In genomic region chr5:143396353-143396940, GRCh38 we compare ENCODE assay signal across 8 cellular contexts. TPM values are rescaled to one million over a fixed set of nuclear protein-coding genes. Genes with fewer than 3 reads are reported as not detected.
A peak's percentile ranks its signal among the peaks of the same experiment; 100 is the strongest.
DNase-seq lines count a peak whose midpoint lies in the region; ATAC-seq and TF ChIP-seq lines count a peak whose summit lies in the region.

No MANE protein-coding gene starts in this region.

- CTCF ChIA-PET in activated CD4-positive, alpha-beta T cell treated with anti-CD3 and anti-CD28 coated beads, Interleukin-2, amount 10 ng/mL, durations not matched to agents 7 days and 5 days (lab: Charles Lee): no interaction called here

- no peaks in the 10 kb centered on the region for H3K9me3 Mint-ChIP-seq in activated CD4-positive, alpha-beta T cell treated with anti-CD3 and anti-CD28 coated beads, Interleukin-2, amount 10 ng/mL, durations not matched to agents 7 days and 5 days
- no peaks in the 10 kb centered on the region for H3K9me3 Mint-ChIP-seq in stimulated activated naive CD8-positive, alpha-beta T cell treated with anti-CD3 and anti-CD28 coated beads, Interleukin-15, amount 100 ng/mL, for 72 hours

- peak overlapping the region; percentile 78 for H3K4me3 ChIP-seq in epithelial cell of proximal tubule (ENCODE audit: low read depth, low read length)

- H3K4me3 Mint-ChIP-seq in activated CD4-positive, alpha-beta T cell treated with anti-CD3 and anti-CD28 coated beads, Interleukin-2, amount 10 ng/mL, durations not matched to agents 7 days and 5 days: peak overlapping the region; percentile 17
- H3K4me3 Mint-ChIP-seq in stimulated activated naive CD8-positive, alpha-beta T cell treated with anti-CD3 and anti-CD28 coated beads, Interleukin-15, amount 100 ng/mL, for 72 hours: peak overlapping the region; percentile 83 to 90

- no peak for DNase-seq in activated CD4-positive, alpha-beta T cell treated with anti-CD3 and anti-CD28 coated beads, Interleukin-2, amount 10 ng/mL, durations not matched to agents 7 days and 5 days
- no peak for DNase-seq in activated CD4-positive, alpha-beta T cell treated with anti-CD3 and anti-CD28 coated beads, Interleukin-2, amount 50 U/mL, for 1 hour
- DNase-seq in OCI-M1 (lab: John Stamatoyannopoulos, UW): peak; percentile 21
- DNase-seq in epithelial cell of proximal tubule (ENCODE audit: low read depth): no peak
- no peak for DNase-seq in stimulated activated naive CD8-positive, alpha-beta T cell treated with anti-CD3 and anti-CD28 coated beads, Interleukin-15, amount 100 ng/mL, for 72 hours
- DNase-seq in AG08396 (ENCODE audit: low spot score): no peak
- DNase-seq in NCI-H1417 treated with DMSO at 0.1 percent for 48 hours (lab: John Stamatoyannopoulos, UW): no peak

- TF ChIP-seq CTCF in epithelial cell of proximal tubule (conservative IDR thresholded peaks at IDR 0.05; ENCODE audit: low read depth, low read length): no peak

- no peaks in the 10 kb centered on the region for H3K27me3 Mint-ChIP-seq in activated CD4-positive, alpha-beta T cell treated with anti-CD3 and anti-CD28 coated beads, Interleukin-2, amount 10 ng/mL, durations not matched to agents 7 days and 5 days
- no peaks in the 10 kb centered on the region for H3K27me3 Mint-ChIP-seq in stimulated activated naive CD8-positive, alpha-beta T cell treated with anti-CD3 and anti-CD28 coated beads, Interleukin-15, amount 100 ng/mL, for 72 hours

- peaks cover 68% of the 10 kb centered on the region for H3K4me1 Mint-ChIP-seq in activated CD4-positive, alpha-beta T cell treated with anti-CD3 and anti-CD28 coated beads, Interleukin-2, amount 10 ng/mL, durations not matched to agents 7 days and 5 days
- H3K4me1 Mint-ChIP-seq in stimulated activated naive CD8-positive, alpha-beta T cell treated with anti-CD3 and anti-CD28 coated beads, Interleukin-15, amount 100 ng/mL, for 72 hours: peaks cover 58% of the 10 kb centered on the region

- no peak for ATAC-seq in stimulated activated naive CD8-positive, alpha-beta T cell treated with anti-CD3 and anti-CD28 coated beads, Interleukin-15, amount 100 ng/mL, for 72 hours
- ATAC-seq in GM19328 (IDR thresholded peaks at IDR 0.05; ENCODE audit: unreplicated experiment): no peak

- peaks cover 45% of the 10 kb centered on the region for H3K36me3 Mint-ChIP-seq in activated CD4-positive, alpha-beta T cell treated with anti-CD3 and anti-CD28 coated beads, Interleukin-2, amount 10 ng/mL, durations not matched to agents 7 days and 5 days (ENCODE audit: low read depth)

- H3K27ac Mint-ChIP-seq in activated CD4-positive, alpha-beta T cell treated with anti-CD3 and anti-CD28 coated beads, Interleukin-2, amount 10 ng/mL, durations not matched to agents 7 days and 5 days: no peak overlapping the region
- H3K27ac Mint-ChIP-seq in stimulated activated naive CD8-positive, alpha-beta T cell treated with anti-CD3 and anti-CD28 coated beads, Interleukin-15, amount 100 ng/mL, for 72 hours: peak overlapping the region in 1 of 2 donors; percentile 20

- POLR2A ChIA-PET in activated CD4-positive, alpha-beta T cell treated with anti-CD3 and anti-CD28 coated beads, Interleukin-2, amount 10 ng/mL, durations not matched to agents 7 days and 5 days (lab: Charles Lee): no interaction called here

RNA-seq across cellular contexts. Expression of gene NR3C1, which starts 7.0 kb away (rescaled TPM):
- total RNA-seq in activated CD4-positive, alpha-beta T cell treated with anti-CD3 and anti-CD28 coated beads, Interleukin-2, amount 10 ng/mL, durations not matched to agents 7 days and 5 days: 10 to 100 TPM; 62.7 to 73.1 TPM
- 14.1 and 14.6 TPM in 2 replicates for total RNA-seq in epithelial cell of proximal tubule
